In genomic region chr11:18749681-18750319, GRCh38 we compare ENCODE assay signal across 8 cellular contexts. TPM values are rescaled to one million over a fixed set of nuclear protein-coding genes. Genes with fewer than 3 reads are reported as not detected.
DNase-seq lines count a peak whose midpoint lies in the region; ATAC-seq lines count a peak whose summit lies in the region.

No MANE protein-coding gene starts in this region.

- ATAC-seq in left lobe of liver: no peak
- ATAC-seq in GM18907 (IDR thresholded peaks at IDR 0.05; ENCODE audit: unreplicated experiment): no peak

- peak; percentile 49 for DNase-seq in HK-2 (ENCODE audit: unreplicated experiment)
- peak; percentile 51 for DNase-seq in amniotic stem cell (lab: John Stamatoyannopoulos, UW)
- peak; percentile 68 for DNase-seq in hepatic stellate cell (ENCODE audit: low spot score)
- peak; percentile 38 for DNase-seq in stromal cell of bone marrow (ENCODE audit: low read depth)
- DNase-seq in left lobe of liver (ENCODE audit: low spot score): no peak
- DNase-seq in stimulated activated CD4-positive, alpha-beta T cell treated with anti-CD3 and anti-CD28 coated beads, Interleukin-1b, Interleukin-23, amount 100 ng/mL, for 48 hours: no peak
- DNase-seq in stimulated activated CD4-positive, alpha-beta T cell treated with anti-CD3 and anti-CD28 coated beads, Interleukin-4, amount 100 ng/mL, for 4 hours: no peak

RNA-seq across cellular contexts. Expression of gene IGSF22, which starts 23.8 kb away (rescaled TPM):
- 0.13 TPM for total RNA-seq in left lobe of liver

RNA-seq across cellular contexts. Expression of gene PTPN5, which starts 41.8 kb away (rescaled TPM):
- total RNA-seq in left lobe of liver: not detected

RNA-seq across cellular contexts. Expression of gene TMEM86A, which starts 51.2 kb away (rescaled TPM):
- 5.3 TPM for total RNA-seq in left lobe of liver

Comparison
In these comparisons a context has a peak if more than half of its experiments do, and no peak if none do; other contexts are left out.
1. DNase-seq: peak in HK-2 (single experiment), amniotic stem cell (single experiment), hepatic stellate cell (single experiment) and stromal cell of bone marrow (single experiment); none in left lobe of liver (single experiment), stimulated activated CD4-positive, alpha-beta T cell treated with anti-CD3 and anti-CD28 coated beads, Interleukin-1b, Interleukin-23, amount 100 ng/mL, for 48 hours (single experiment) and stimulated activated CD4-positive, alpha-beta T cell treated with anti-CD3 and anti-CD28 coated beads, Interleukin-4, amount 100 ng/mL, for 4 hours (0 of 2).